ENCODE assay signal across 8 cellular contexts in genomic region chr1:827221-828063, GRCh38.
DNase-seq lines count a peak whose midpoint lies in the region; FAIRE-seq and TF ChIP-seq lines count a peak whose summit lies in the region.
"Not testable (repeated sequence)": the region's sequence is repeated elsewhere in the genome, so short reads cannot be mapped to it uniquely, and the experiment has no call there.

No MANE protein-coding gene starts in this region.

- not testable (repeated sequence) for H3K9me2 ChIP-seq in neural cell (ENCODE audit: insufficient read depth, low read length)

- FAIRE-seq in H54 (lab: Jason Lieb, UNC) = not testable (repeated sequence)

- H3K27ac Mint-ChIP-seq in stimulated activated naive CD8-positive, alpha-beta T cell treated with anti-CD3 and anti-CD28 coated beads, Interleukin-15, Interleukin-2, amounts not matched to agents 100 ng/mL and 50 ng/mL, for 24 hours = peak overlapping the region; percentile 94

- TF ChIP-seq CTCF in LNCaP clone FGC (IDR thresholded peaks at IDR 0.05; ENCODE audit: control insufficient read depth, extremely low read depth, insufficient read depth); fibroblast of villous mesenchyme (IDR thresholded peaks at IDR 0.05; ENCODE audit: insufficient read depth, low read depth, low read length); neural cell (IDR thresholded peaks at IDR 0.05; ENCODE audit: poor library complexity, severe bottlenecking): not testable (repeated sequence)

- H3K9me3 Mint-ChIP-seq in stimulated activated naive CD8-positive, alpha-beta T cell treated with anti-CD3 and anti-CD28 coated beads, Interleukin-15, Interleukin-2, amounts not matched to agents 100 ng/mL and 50 ng/mL, for 24 hours = not testable (repeated sequence)

- H3K9me3 ChIP-seq in ES-I3 (ENCODE audit: control insufficient read depth, insufficient read depth, low read length); neural cell (ENCODE audit: low read length): not testable (repeated sequence)

- H3K9ac ChIP-seq in ES-I3 (ENCODE audit: low read depth, low read length) (peak overlapping the region; percentile 75), neural cell (ENCODE audit: low read length) (peak overlapping the region; percentile 76)

- H3K27me3 ChIP-seq in neural cell (ENCODE audit: insufficient read depth, low read depth, low read length) = not testable (repeated sequence)

- H3K36me3 Mint-ChIP-seq in stimulated activated naive CD8-positive, alpha-beta T cell treated with anti-CD3 and anti-CD28 coated beads, Interleukin-15, Interleukin-2, amounts not matched to agents 100 ng/mL and 50 ng/mL, for 24 hours (ENCODE audit: low read depth) = peaks cover 23% of the 10 kb centered on the region

- peak overlapping the region; percentile 81 for H3K27ac ChIP-seq in neural cell (ENCODE audit: low read length)

- peak; percentile 19 for DNase-seq in H54 (ENCODE audit: insufficient read length, low spot score)
- peak; percentile 52 for DNase-seq in LNCaP clone FGC (ENCODE audit: low read depth)
- peak; percentile 93 for DNase-seq in activated effector memory CD4-positive, alpha-beta T cell treated with Interleukin-2 at 50 U/mL for 16 hours
- peak; percentile 86 for DNase-seq in fibroblast of villous mesenchyme (ENCODE audit: low read depth)

- TF ChIP-seq EP300 in neural cell (conservative IDR thresholded peaks at IDR 0.05; ENCODE audit: poor library complexity, severe bottlenecking) = not testable (repeated sequence)

- H3F3A ChIP-seq in neural cell (ENCODE audit: insufficient read depth, low read length, poor library complexity, severe bottlenecking) = not testable (repeated sequence)

- not testable (repeated sequence) for H4K20me1 ChIP-seq in neural cell (ENCODE audit: insufficient read depth)

- H3K79me2 ChIP-seq in neural cell (replicated peaks; ENCODE audit: insufficient read depth, low read length) = peaks cover 11% of the 10 kb centered on the region

- peak overlapping the region; percentile 96 for H3K4me3 Mint-ChIP-seq in stimulated activated naive CD8-positive, alpha-beta T cell treated with anti-CD3 and anti-CD28 coated beads, Interleukin-15, Interleukin-2, amounts not matched to agents 100 ng/mL and 50 ng/mL, for 24 hours

- not testable (repeated sequence) for H3K36me3 ChIP-seq in ES-I3 (ENCODE audit: insufficient read depth, low read length); neural cell (ENCODE audit: insufficient read depth, low read length)

- H3K4me3 ChIP-seq in LNCaP clone FGC (ENCODE audit: low read depth, low read length) = peak overlapping the region; percentile 63
- H3K4me3 ChIP-seq in fibroblast of villous mesenchyme (ENCODE audit: low read depth, low read length) = peak overlapping the region; percentile 74
- H3K4me3 ChIP-seq in neural cell (ENCODE audit: low read length) = peak overlapping the region; percentile 65

- 0 out of 2 replicates have a peak, but pooled peaks have one; percentile 13 for TF ChIP-seq POLR2A in H54 (IDR thresholded peaks at IDR 0.05; ENCODE audit: low read depth, low read length)
- TF ChIP-seq POLR2A in Raji (IDR thresholded peaks at IDR 0.05; ENCODE audit: insufficient read depth, low read depth, low read length) = peak; percentile 80

- H3K4me1 Mint-ChIP-seq in stimulated activated naive CD8-positive, alpha-beta T cell treated with anti-CD3 and anti-CD28 coated beads, Interleukin-15, Interleukin-2, amounts not matched to agents 100 ng/mL and 50 ng/mL, for 24 hours (ENCODE audit: low read depth) = peaks cover 36% of the 10 kb centered on the region

- not testable (repeated sequence) for H3K27me3 Mint-ChIP-seq in stimulated activated naive CD8-positive, alpha-beta T cell treated with anti-CD3 and anti-CD28 coated beads, Interleukin-15, Interleukin-2, amounts not matched to agents 100 ng/mL and 50 ng/mL, for 24 hours

- not testable (repeated sequence) for H3K4me1 ChIP-seq in ES-I3 (ENCODE audit: insufficient read depth, low read length)

- H2AFZ ChIP-seq in neural cell (ENCODE audit: low read depth, low read length) = peak overlapping the region; percentile 27

- TF ChIP-seq RAD21 in neural cell (conservative IDR thresholded peaks at IDR 0.05) = not testable (repeated sequence)

- H3K4me2 ChIP-seq in neural cell (ENCODE audit: low read length) = not testable (repeated sequence)

TF ChIP-seq in neural cell, 6 proteins besides CTCF, POLR2A, EP300 and RAD21:
- peak; percentile 20 for TF ChIP-seq MXI1 (conservative IDR thresholded peaks at IDR 0.05; ENCODE audit: poor library complexity, severe bottlenecking)
- peak; percentile 77 for TF ChIP-seq POLR2AphosphoS5 (IDR thresholded peaks at IDR 0.05)

Comparison
In these comparisons a context has a peak if more than half of its experiments do, and no peak if none do; other contexts are left out.
1. Peak in every context shown above with its lines: DNase-seq, H3K4me3 ChIP-seq and H3K27ac ChIP-seq.
2. DNase-seq: peak in every context shown above with its lines; median percentile 93 in activated effector memory CD4-positive, alpha-beta T cell treated with Interleukin-2 at 50 U/mL for 16 hours; 86 in fibroblast of villous mesenchyme; 52 in LNCaP clone FGC; 19 in H54.